ENCODE assay signal across 22 cellular contexts in the genomic region with DNA sequence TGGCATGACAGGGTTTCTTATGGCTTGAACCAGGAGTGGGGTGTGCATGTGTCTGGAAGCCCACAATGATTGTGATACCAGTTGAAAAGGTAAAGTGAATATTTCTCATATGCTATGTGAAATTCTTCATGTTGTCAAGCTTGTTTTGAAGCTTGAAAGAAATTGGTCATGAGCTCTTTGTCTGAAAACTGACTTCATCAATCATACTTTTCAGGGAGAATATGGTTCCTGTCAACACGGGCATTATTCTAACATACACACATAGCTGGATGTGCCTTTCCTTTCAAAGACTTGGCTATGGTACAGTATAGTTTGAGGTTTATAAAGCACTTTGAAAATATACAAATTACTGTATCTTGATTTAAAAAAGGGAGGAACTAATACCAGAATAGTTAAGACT.
DNase-seq lines count a peak whose midpoint lies in the region; ATAC-seq and TF ChIP-seq lines count a peak whose summit lies in the region.
"Had no signal": no experiment of that assay in that cellular context is flagged by ENCODE, and none has a peak within 500 bp of the region (broad histone marks: within the 10 kb centered on the region; RNA-seq: fewer than 3 reads in every experiment).

No MANE protein-coding gene starts in this region.

- no TSS peak for BruUV-seq in IMR-90 (replicated peaks; lab: Mats Ljungman, UMichigan)

- H3K27me3 Mint-ChIP-seq in activated CD4-positive, alpha-beta T cell treated with anti-CD3 and anti-CD28 coated beads, Interleukin-2, amount 10 ng/mL, durations not matched to agents 24 days and 14 days: no peaks in the 10 kb centered on the region
- H3K27me3 Mint-ChIP-seq in stimulated activated naive CD8-positive, alpha-beta T cell treated with anti-CD3 and anti-CD28 coated beads, Interleukin-15, amount 100 ng/mL, for 72 hours: no peaks in the 10 kb centered on the region
- H3K27me3 Mint-ChIP-seq: CD4-positive, alpha-beta memory T cell; CD4-positive, CD25-positive, alpha-beta regulatory T cell; CD8-positive, alpha-beta memory T cell had no signal

- H3K9me3 ChIP-seq in IMR-90 (ENCODE audit: control insufficient read depth, insufficient read depth, low read length): no peaks in the 10 kb centered on the region
- H3K9me3 ChIP-seq: BE2C, BLaER1 had no signal

- H2BK5ac ChIP-seq in IMR-90 (ENCODE audit: low read depth, low read length, poor library complexity, severe bottlenecking): no peak overlapping the region

- TF ChIP-seq POLR2A in IMR-90 (IDR thresholded peaks at IDR 0.05; ENCODE audit: low read depth, low read length): no peak

- H3K79me1 ChIP-seq in IMR-90 (ENCODE audit: low read depth in 1 of 2, low read length in 2 of 2): no peaks in the 10 kb centered on the region

- H3K27me3 ChIP-seq in IMR-90 (ENCODE audit: control insufficient read depth, insufficient read depth, low read length): no peaks in the 10 kb centered on the region
- H3K27me3 ChIP-seq: BE2C, BLaER1 had no signal

- H4K5ac ChIP-seq in IMR-90 (ENCODE audit: low read depth, low read length): no peak overlapping the region; the same call in 1 of the 2 replicates

- TF ChIP-seq CTCF in IMR-90 (conservative IDR thresholded peaks at IDR 0.05; ENCODE audit: low read depth, low read length): no peak

- H3K9me1 ChIP-seq in IMR-90 (ENCODE audit: insufficient read depth, low read length): no peaks in the 10 kb centered on the region

- H3K14ac ChIP-seq in IMR-90 (replicated peaks; ENCODE audit: low read depth, low read length): no peak overlapping the region

- no peaks in the 10 kb centered on the region for H3K36me3 ChIP-seq in IMR-90 (ENCODE audit: control insufficient read depth, insufficient read depth, low read length)
- H3K36me3 ChIP-seq: BE2C, BLaER1 had no signal

- no peaks in the 10 kb centered on the region for H3K36me3 Mint-ChIP-seq in activated CD4-positive, alpha-beta T cell treated with anti-CD3 and anti-CD28 coated beads, Interleukin-2, amount 10 ng/mL, durations not matched to agents 24 days and 14 days (ENCODE audit: low read depth)
- H3K36me3 Mint-ChIP-seq: CD14-positive monocyte; CD4-positive, alpha-beta memory T cell; CD4-positive, CD25-positive, alpha-beta regulatory T cell; CD8-positive, alpha-beta memory T cell had no signal

- peak overlapping the region; percentile 7; the same call in 1 of the 2 replicates for H3K18ac ChIP-seq in IMR-90 (ENCODE audit: low read depth, low read length)

- 0 out of 4 replicates have a peak overlapping the region, but pooled peaks of 1 of the 2 experiments have one; percentile 27 for H4K8ac ChIP-seq in IMR-90 (ENCODE audit: low read depth in 2 of 2, low read length in 2 of 2)

- no peak overlapping the region for H3K56ac ChIP-seq in IMR-90 (ENCODE audit: extremely low read depth, insufficient read depth, low read length)

- no peak overlapping the region for H2AK5ac ChIP-seq in IMR-90 (ENCODE audit: low read depth, low read length)

- H3K4me3 ChIP-seq in IMR-90 (ENCODE audit: insufficient read depth, low read depth, low read length): no peak overlapping the region
- H3K4me3 ChIP-seq: BLaER1, GM12878 had no signal

- POLR2A ChIA-PET in IMR-90 (lab: Charles Lee; ENCODE audit: unreplicated experiment): no interaction called here

- no peak overlapping the region for H2BK120ac ChIP-seq in IMR-90 (ENCODE audit: low read depth, low read length)

- H3K27ac Mint-ChIP-seq in activated CD4-positive, alpha-beta T cell treated with anti-CD3 and anti-CD28 coated beads, Interleukin-2, amount 10 ng/mL, durations not matched to agents 24 days and 14 days: no peak overlapping the region
- no peak overlapping the region for H3K27ac Mint-ChIP-seq in stimulated activated naive CD8-positive, alpha-beta T cell treated with anti-CD3 and anti-CD28 coated beads, Interleukin-15, amount 100 ng/mL, for 72 hours
- H3K27ac Mint-ChIP-seq: CD4-positive, alpha-beta memory T cell; CD4-positive, CD25-positive, alpha-beta regulatory T cell; CD8-positive, alpha-beta memory T cell had no signal

- no peak overlapping the region for H3K4me2 ChIP-seq in IMR-90 (ENCODE audit: low read depth, low read length)
- H3K4me2 ChIP-seq: BLaER1 had no signal

- CTCF ChIA-PET in IMR-90 (lab: Yijun Ruan, JAX): no interaction called here

- no peaks in the 10 kb centered on the region for H3K4me1 Mint-ChIP-seq in activated CD4-positive, alpha-beta T cell treated with anti-CD3 and anti-CD28 coated beads, Interleukin-2, amount 10 ng/mL, durations not matched to agents 24 days and 14 days
- no peaks in the 10 kb centered on the region for H3K4me1 Mint-ChIP-seq in stimulated activated naive CD8-positive, alpha-beta T cell treated with anti-CD3 and anti-CD28 coated beads, Interleukin-15, amount 100 ng/mL, for 72 hours
- H3K4me1 Mint-ChIP-seq: CD14-positive monocyte; CD4-positive, alpha-beta memory T cell; CD4-positive, CD25-positive, alpha-beta regulatory T cell; CD8-positive, alpha-beta memory T cell had no signal

- no peak overlapping the region for H4K91ac ChIP-seq in IMR-90 (ENCODE audit: insufficient read depth, low read depth, low read length)

- no peak overlapping the region for H3K9ac ChIP-seq in IMR-90 (ENCODE audit: low read depth, low read length)
- H3K9ac ChIP-seq: BLaER1 had no signal

- dilution Hi-C loops in IMR-90 (cut with HindIII; ENCODE audit: low sequenced_read_pairs, unreplicated experiment): no loop called here

- no peak overlapping the region for H2AK9ac ChIP-seq in IMR-90 (replicated peaks; ENCODE audit: low read depth, low read length, poor library complexity)

- peaks cover 2% of the 10 kb centered on the region; the same call in 1 of the 2 replicates for H3K4me1 ChIP-seq in IMR-90 (ENCODE audit: control insufficient read depth, insufficient read depth, low read length)
- H3K4me1 ChIP-seq: BLaER1 had no signal

- H2BK15ac ChIP-seq in IMR-90 (ENCODE audit: low read depth, low read length): no peak overlapping the region

- no peak overlapping the region for H3K4ac ChIP-seq in IMR-90 (ENCODE audit: low read depth, low read length)

- intact Hi-C loops in activated CD4-positive, alpha-beta T cell treated with anti-CD3 and anti-CD28 coated beads, Interleukin-2, amount 10 ng/mL, durations not matched to agents 24 days and 14 days (cut with micrococcal nuclease): no loop called here
- intact Hi-C loops in IMR-90 (cut with micrococcal nuclease): no loop called here

- no peaks in the 10 kb centered on the region for H4K20me1 ChIP-seq in IMR-90 (ENCODE audit: insufficient read depth, low read length)
- H4K20me1 ChIP-seq: BLaER1 had no signal

- ATAC-seq in IMR-90 (ENCODE audit: low read depth): no peak
- no peak for ATAC-seq in stimulated activated naive CD8-positive, alpha-beta T cell treated with anti-CD3 and anti-CD28 coated beads, Interleukin-15, amount 100 ng/mL, for 72 hours
- no peak for ATAC-seq in HG03039 (IDR thresholded peaks at IDR 0.05; ENCODE audit: unreplicated experiment)
- ATAC-seq: GM12878 had no signal

- WGBS in IMR-90 (ENCODE audit: extremely low coverage in 2 of 2, insufficient read length in 1 of 2), 2 experiments: no CpG with 5 or more reads among the region's 1 CpG

- H3K9me3 Mint-ChIP-seq in activated CD4-positive, alpha-beta T cell treated with anti-CD3 and anti-CD28 coated beads, Interleukin-2, amount 10 ng/mL, durations not matched to agents 24 days and 14 days: no peaks in the 10 kb centered on the region
- H3K9me3 Mint-ChIP-seq in stimulated activated naive CD8-positive, alpha-beta T cell treated with anti-CD3 and anti-CD28 coated beads, Interleukin-15, amount 100 ng/mL, for 72 hours: peaks cover 0 to 5% of the 10 kb centered on the region in 2 donors

- no peak overlapping the region for H3K23ac ChIP-seq in IMR-90 (ENCODE audit: low read depth, low read length)

- in situ Hi-C loops in IMR-90 (cut with MboI; ENCODE audit: low sequenced_read_pairs): no loop called here

- no peak overlapping the region for H3K27ac ChIP-seq in IMR-90 (ENCODE audit: insufficient read depth, low read length)
- H3K27ac ChIP-seq: BLaER1 had no signal

- no peak for TF ChIP-seq RAD21 in IMR-90 (IDR thresholded peaks at IDR 0.05; ENCODE audit: low read length)

- peak overlapping the region; percentile 71; the same call in 1 of the 2 replicates for H2BK20ac ChIP-seq in IMR-90 (ENCODE audit: low read depth, low read length)

- H3K4me3 Mint-ChIP-seq in activated CD4-positive, alpha-beta T cell treated with anti-CD3 and anti-CD28 coated beads, Interleukin-2, amount 10 ng/mL, durations not matched to agents 24 days and 14 days: no peak overlapping the region
- no peak overlapping the region for H3K4me3 Mint-ChIP-seq in stimulated activated naive CD8-positive, alpha-beta T cell treated with anti-CD3 and anti-CD28 coated beads, Interleukin-15, amount 100 ng/mL, for 72 hours
- H3K4me3 Mint-ChIP-seq: CD14-positive monocyte; CD4-positive, alpha-beta memory T cell; CD4-positive, CD25-positive, alpha-beta regulatory T cell; CD8-positive, alpha-beta memory T cell had no signal

- DNase-seq in NCI-H1417 (lab: John Stamatoyannopoulos, UW) (peak in 2 of 3 experiments; percentile 6 to 77), NCI-H1417 treated with DMSO at 0.1 percent for 48 hours (lab: John Stamatoyannopoulos, UW) (no peak), IMR-90 (no peak)
- peak; percentile 2 for DNase-seq in activated CD4-positive, alpha-beta T cell treated with anti-CD3 and anti-CD28 coated beads, Interleukin-2, amount 10 ng/mL, durations not matched to agents 24 days and 14 days
- no peak for DNase-seq in activated CD4-positive, alpha-beta T cell treated with anti-CD3 and anti-CD28 coated beads for 48 hours
- DNase-seq in stimulated activated naive CD8-positive, alpha-beta T cell treated with anti-CD3 and anti-CD28 coated beads, Interleukin-15, amount 100 ng/mL, for 72 hours: no peak
- DNase-seq: 8988T; ACHN; BE2C; C1 segment of cervical spinal cord; CD4-positive, alpha-beta memory T cell; CD4-positive, CD25-positive, alpha-beta regulatory T cell; CD8-positive, alpha-beta memory T cell; DMS 273 treated with DMSO at 0.1 percent for 48 hours; DMS79; DND-41; EL; GDM1 had no signal

- no peak overlapping the region for H2AFZ ChIP-seq in IMR-90 (replicated peaks; ENCODE audit: low read length, poor library complexity)

TF ChIP-seq in IMR-90, 13 proteins besides CTCF, POLR2A, EP300 and RAD21:
- TF ChIP-seq, protein P1, sequence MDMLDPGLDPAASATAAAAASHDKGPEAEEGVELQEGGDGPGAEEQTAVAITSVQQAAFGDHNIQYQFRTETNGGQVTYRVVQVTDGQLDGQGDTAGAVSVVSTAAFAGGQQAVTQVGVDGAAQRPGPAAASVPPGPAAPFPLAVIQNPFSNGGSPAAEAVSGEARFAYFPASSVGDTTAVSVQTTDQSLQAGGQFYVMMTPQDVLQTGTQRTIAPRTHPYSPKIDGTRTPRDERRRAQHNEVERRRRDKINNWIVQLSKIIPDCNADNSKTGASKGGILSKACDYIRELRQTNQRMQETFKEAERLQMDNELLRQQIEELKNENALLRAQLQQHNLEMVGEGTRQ (IDR thresholded peaks at IDR 0.05; ENCODE audit: low read depth, low read length): no peak
- no peak for TF ChIP-seq RFX5 (IDR thresholded peaks at IDR 0.05; ENCODE audit: low read depth, low read length)
- TF ChIP-seq MXI1 (IDR thresholded peaks at IDR 0.05; ENCODE audit: borderline replicate concordance, low read depth, low read length): no peak

Comparison
In these comparisons a context has a peak if more than half of its experiments do, and no peak if none do; other contexts are left out.
1. DNase-seq: peak in NCI-H1417 (2 of 3) and activated CD4-positive, alpha-beta T cell treated with anti-CD3 and anti-CD28 coated beads, Interleukin-2, amount 10 ng/mL, durations not matched to agents 24 days and 14 days (single experiment); none in NCI-H1417 treated with DMSO at 0.1 percent for 48 hours (single experiment), activated CD4-positive, alpha-beta T cell treated with anti-CD3 and anti-CD28 coated beads for 48 hours (single experiment), IMR-90 (single experiment) and stimulated activated naive CD8-positive, alpha-beta T cell treated with anti-CD3 and anti-CD28 coated beads, Interleukin-15, amount 100 ng/mL, for 72 hours (0 of 2).